Comparison of ENCODE assay signal across 17 cellular contexts in genomic region chr6:89525786-89526562, GRCh38.
"Had no signal": no experiment of that assay in that cellular context is flagged by ENCODE, and none has a peak within 500 bp of the region (broad histone marks: within the 10 kb centered on the region; RNA-seq: fewer than 3 reads in every experiment).

No MANE protein-coding gene starts in this region.

- H3K27ac Mint-ChIP-seq: stimulated activated naive CD8-positive, alpha-beta T cell treated with anti-CD3 and anti-CD28 coated beads, Interleukin-15, Interleukin-2, amounts not matched to agents 100 ng/mL and 50 ng/mL, for 24 hours; T-helper 2 cell treated with Interferon-gamma antibody and Interleukin-4, amounts not matched to agents 5 μg/mL and 100 μg/mL, for 36 hours had no signal

- H3K9me3 Mint-ChIP-seq: effector memory CD8-positive, alpha-beta T cell; stimulated activated naive CD8-positive, alpha-beta T cell treated with anti-CD3 and anti-CD28 coated beads, Interleukin-15, Interleukin-2, amounts not matched to agents 100 ng/mL and 50 ng/mL, for 24 hours; T-helper 2 cell treated with Interferon-gamma antibody and Interleukin-4, amounts not matched to agents 5 μg/mL and 100 μg/mL, for 36 hours had no signal

- DNase-seq: activated CD4-positive, alpha-beta T cell treated with anti-CD3 and anti-CD28 coated beads, Interleukin-2, amount 50 U/mL, for 4 hours; activated CD4-positive, CD25-positive, alpha-beta regulatory T cell treated with anti-CD3 and anti-CD28 coated beads, Interleukin-2, amount 50 U/mL, for 72 hours; activated naive CD4-positive, alpha-beta T cell treated with anti-CD3 and anti-CD28 coated beads, Interleukin-2, amount 50 U/mL, for 16 hours; activated T-cell treated with anti-CD3 and anti-CD28 coated beads, Interleukin-2, amount 50 U/mL, for 1 hour; adrenal gland; effector memory CD8-positive, alpha-beta T cell; islet precursor cell; left lung; mesendoderm; stimulated activated CD4-positive, alpha-beta T cell treated with anti-CD3 and anti-CD28 coated beads, Interleukin-4, amount 100 ng/mL, for 24 hours; SW 1271; thyroid gland had no signal

- H3K4me3 ChIP-seq: adrenal gland, coronary artery, gastroesophageal sphincter, left lung, thyroid gland had no signal

- H3K27me3 ChIP-seq: adrenal gland, gastroesophageal sphincter, left lung, thyroid gland had no signal

- H3K4me1 ChIP-seq: adrenal gland, gastroesophageal sphincter, left lung, thyroid gland had no signal

- H3K9me3 ChIP-seq: adrenal gland, gastroesophageal sphincter, left lung, thyroid gland had no signal

- H3K36me3 ChIP-seq: adrenal gland, gastroesophageal sphincter, left lung, thyroid gland had no signal

- H3K27ac ChIP-seq: adrenal gland, epithelial cell of prostate, gastroesophageal sphincter, left lung, thyroid gland had no signal

- H3K27me3 Mint-ChIP-seq: effector memory CD8-positive, alpha-beta T cell; stimulated activated naive CD8-positive, alpha-beta T cell treated with anti-CD3 and anti-CD28 coated beads, Interleukin-15, Interleukin-2, amounts not matched to agents 100 ng/mL and 50 ng/mL, for 24 hours had no signal

- H3K4me3 Mint-ChIP-seq: effector memory CD8-positive, alpha-beta T cell; stimulated activated naive CD8-positive, alpha-beta T cell treated with anti-CD3 and anti-CD28 coated beads, Interleukin-15, Interleukin-2, amounts not matched to agents 100 ng/mL and 50 ng/mL, for 24 hours; T-helper 2 cell treated with Interferon-gamma antibody and Interleukin-4, amounts not matched to agents 5 μg/mL and 100 μg/mL, for 36 hours had no signal

- ATAC-seq: effector memory CD8-positive, alpha-beta T cell; gastroesophageal sphincter; left lung had no signal
